ENCODE assay signal across 8 cellular contexts in the genomic region with DNA sequence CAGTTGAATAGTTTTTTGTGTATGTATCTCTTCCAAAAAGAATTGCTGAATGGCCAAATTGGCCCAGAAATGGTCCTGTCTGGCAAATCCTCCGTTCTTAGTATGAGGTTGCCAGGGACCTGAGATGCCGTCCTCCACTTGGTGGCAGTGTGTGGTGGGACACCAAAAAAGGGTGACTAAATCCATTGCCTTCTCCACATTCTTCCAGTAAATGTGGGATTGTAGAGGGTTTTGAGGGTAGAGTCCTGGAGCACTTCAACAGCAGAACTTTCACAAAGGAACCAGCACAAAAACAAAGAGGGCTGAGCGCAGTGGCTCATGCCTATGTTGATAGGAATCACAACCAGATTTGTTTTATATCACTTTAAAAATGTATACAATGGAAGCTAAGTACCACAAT.
DNase-seq lines count a peak whose midpoint lies in the region; ATAC-seq, FAIRE-seq and TF ChIP-seq lines count a peak whose summit lies in the region.

No MANE protein-coding gene starts in this region.

- H3K9me3 ChIP-seq in adrenal gland (replicated peaks in 1 of 3): no peaks in the 10 kb centered on the region
- H3K9me3 ChIP-seq in Karpas-422 (ENCODE audit: low read length): no peaks in the 10 kb centered on the region

- H3K4me3 ChIP-seq in AG04449 (ENCODE audit: low read depth, low read length) (no peak overlapping the region), GM06990 (replicated peaks; ENCODE audit: low read depth, low read length) (no peak overlapping the region), adrenal gland (no peak overlapping the region), Karpas-422 (ENCODE audit: low read length) (no peak overlapping the region)

- H3K36me3 ChIP-seq in GM06990 (ENCODE audit: control insufficient read depth, insufficient read depth, low read length) (no peaks in the 10 kb centered on the region), adrenal gland (replicated peaks in 1 of 2) (no peaks in the 10 kb centered on the region), Karpas-422 (ENCODE audit: insufficient read depth, low read length) (no peaks in the 10 kb centered on the region)

- H3K27me3 ChIP-seq in GM06990 (replicated peaks; ENCODE audit: control insufficient read depth, insufficient read depth, low read length) (no peaks in the 10 kb centered on the region), adrenal gland (no peaks in the 10 kb centered on the region), Karpas-422 (ENCODE audit: low read length) (no peaks in the 10 kb centered on the region)

- H3K9me2 ChIP-seq in Karpas-422 (replicated peaks; ENCODE audit: insufficient read depth, low read length): no peaks in the 10 kb centered on the region

- ATAC-seq in HG02885 (IDR thresholded peaks at IDR 0.05; ENCODE audit: poor library complexity, unreplicated experiment): no peak

- no peak for FAIRE-seq in urothelium cell line (lab: Jason Lieb, UNC)

- H3K27ac ChIP-seq in adrenal gland (no peak overlapping the region), Karpas-422 (ENCODE audit: low read length) (no peak overlapping the region)

- intact Hi-C loops in adrenal gland (cut with DNase I): no loop called here

- no peak overlapping the region for H3K4me2 ChIP-seq in Karpas-422 (ENCODE audit: low read depth, low read length, poor library complexity, severe bottlenecking)

- WGBS in adrenal gland, 4 donors: 45 to 64% (median 53%) methylated on average over 3 of the region's 3 CpGs

- H4K20me1 ChIP-seq in Karpas-422 (ENCODE audit: insufficient read depth, low read depth, low read length): no peaks in the 10 kb centered on the region

- DNase-seq in AG04449 (ENCODE audit: low read depth, low spot score): no peak
- no peak for DNase-seq in GM06990 (ENCODE audit: extremely low read depth, insufficient read length)
- peak; percentile 48 for DNase-seq in NCI-H146 treated with DMSO at 0.1 percent for 48 hours (lab: John Stamatoyannopoulos, UW; ENCODE audit: unreplicated experiment)
- DNase-seq in adrenal gland: peak in 3 of 7 donors; percentile 21 to 40 (median 32)
- DNase-seq in inferior parietal cortex (ENCODE audit: extremely low spot score): peak; percentile 67
- DNase-seq in urothelium cell line (ENCODE audit: low spot score): peak; percentile 47
- DNase-seq in Karpas-422: no peak

- POLR2A ChIA-PET in AG04449 (lab: Yijun Ruan, JAX): no interaction called here

- H2AFZ ChIP-seq in Karpas-422 (ENCODE audit: low read length): no peak overlapping the region

- CTCF ChIA-PET in AG04449 (lab: Yijun Ruan, JAX): interaction anchor here (0.6 to 3.8 kb wide), 9 partner anchors 9 to 385 kb away, joined by 3 to 37 read pairs (median 3); a partner anchor contains a TSS

- H3K4me1 ChIP-seq in adrenal gland (replicated peaks in 1 of 2) (no peaks in the 10 kb centered on the region), Karpas-422 (ENCODE audit: low read length) (no peaks in the 10 kb centered on the region)

- H3K79me2 ChIP-seq in Karpas-422 (ENCODE audit: low read length): no peaks in the 10 kb centered on the region

- TF ChIP-seq CTCF in AG04449 (IDR thresholded peaks at IDR 0.05; ENCODE audit: insufficient read depth, low read length, missing control alignments) (peak; percentile 29), GM06990 (IDR thresholded peaks at IDR 0.05; ENCODE audit: insufficient read depth, low read length, poor library complexity, severe bottlenecking) (peak; percentile 80), adrenal gland (IDR thresholded peaks at IDR 0.05) (peak in 5 of 6 experiments; percentile 14 to 44 (median 27))

- no peak for TF ChIP-seq POLR2A in adrenal gland (IDR thresholded peaks at IDR 0.05)

- no peak overlapping the region for H3K9ac ChIP-seq in Karpas-422 (ENCODE audit: low read length)

Comparison
In these comparisons a context has a peak if more than half of its experiments do, and no peak if none do; other contexts are left out.
1. DNase-seq: peak in NCI-H146 treated with DMSO at 0.1 percent for 48 hours (single experiment), inferior parietal cortex (single experiment) and urothelium cell line (single experiment); none in AG04449 (single experiment), GM06990 (single experiment) and Karpas-422 (single experiment).
2. CTCF ChIP-seq: peak in every context shown above with its lines; median percentile 80 in GM06990; 29 in AG04449; 27 in adrenal gland.